In the genomic region with DNA sequence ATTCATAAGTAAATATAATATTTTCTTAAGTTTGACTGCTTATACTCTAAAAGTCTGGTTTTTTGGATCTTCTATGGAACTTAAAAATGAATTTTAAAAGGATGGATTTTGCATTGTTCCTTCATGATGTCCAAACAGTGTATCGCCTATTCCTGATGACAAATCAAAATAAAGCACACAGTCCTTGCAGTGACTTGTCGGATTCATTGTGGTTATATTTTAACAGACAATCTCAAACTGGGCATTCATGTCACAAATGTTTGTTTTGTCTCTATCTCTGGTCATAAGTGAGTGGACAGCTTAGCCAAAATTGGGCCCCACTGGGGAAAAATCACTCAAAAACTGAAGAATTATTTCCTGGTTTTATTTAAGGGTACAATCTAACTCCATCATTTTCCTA, we compare ENCODE assay signal across 1 cellular context.
TF ChIP-seq lines count a peak whose summit lies in the region.

No MANE protein-coding gene starts in this region.

TF ChIP-seq in HepG2, 621 proteins besides CTCF, POLR2A, EP300 and RAD21 (continued from another document and continues in another):
- TF ChIP-seq, protein P1, sequence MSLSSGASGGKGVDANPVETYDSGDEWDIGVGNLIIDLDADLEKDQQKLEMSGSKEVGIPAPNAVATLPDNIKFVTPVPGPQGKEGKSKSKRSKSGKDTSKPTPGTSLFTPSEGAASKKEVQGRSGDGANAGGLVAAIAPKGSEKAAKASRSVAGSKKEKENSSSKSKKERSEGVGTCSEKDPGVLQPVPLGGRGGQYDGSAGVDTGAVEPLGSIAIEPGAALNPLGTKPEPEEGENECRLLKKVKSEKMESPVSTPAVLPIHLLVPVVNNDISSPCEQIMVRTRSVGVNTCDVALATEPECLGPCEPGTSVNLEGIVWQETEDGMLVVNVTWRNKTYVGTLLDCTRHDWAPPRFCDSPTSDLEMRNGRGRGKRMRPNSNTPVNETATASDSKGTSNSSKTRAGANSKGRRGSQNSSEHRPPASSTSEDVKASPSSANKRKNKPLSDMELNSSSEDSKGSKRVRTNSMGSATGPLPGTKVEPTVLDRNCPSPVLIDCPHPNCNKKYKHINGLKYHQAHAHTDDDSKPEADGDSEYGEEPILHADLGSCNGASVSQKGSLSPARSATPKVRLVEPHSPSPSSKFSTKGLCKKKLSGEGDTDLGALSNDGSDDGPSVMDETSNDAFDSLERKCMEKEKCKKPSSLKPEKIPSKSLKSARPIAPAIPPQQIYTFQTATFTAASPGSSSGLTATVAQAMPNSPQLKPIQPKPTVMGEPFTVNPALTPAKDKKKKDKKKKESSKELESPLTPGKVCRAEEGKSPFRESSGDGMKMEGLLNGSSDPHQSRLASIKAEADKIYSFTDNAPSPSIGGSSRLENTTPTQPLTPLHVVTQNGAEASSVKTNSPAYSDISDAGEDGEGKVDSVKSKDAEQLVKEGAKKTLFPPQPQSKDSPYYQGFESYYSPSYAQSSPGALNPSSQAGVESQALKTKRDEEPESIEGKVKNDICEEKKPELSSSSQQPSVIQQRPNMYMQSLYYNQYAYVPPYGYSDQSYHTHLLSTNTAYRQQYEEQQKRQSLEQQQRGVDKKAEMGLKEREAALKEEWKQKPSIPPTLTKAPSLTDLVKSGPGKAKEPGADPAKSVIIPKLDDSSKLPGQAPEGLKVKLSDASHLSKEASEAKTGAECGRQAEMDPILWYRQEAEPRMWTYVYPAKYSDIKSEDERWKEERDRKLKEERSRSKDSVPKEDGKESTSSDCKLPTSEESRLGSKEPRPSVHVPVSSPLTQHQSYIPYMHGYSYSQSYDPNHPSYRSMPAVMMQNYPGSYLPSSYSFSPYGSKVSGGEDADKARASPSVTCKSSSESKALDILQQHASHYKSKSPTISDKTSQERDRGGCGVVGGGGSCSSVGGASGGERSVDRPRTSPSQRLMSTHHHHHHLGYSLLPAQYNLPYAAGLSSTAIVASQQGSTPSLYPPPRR (CRISPR knock-in tag; IDR thresholded peaks at IDR 0.05; ENCODE audit: borderline replicate concordance), result no peak
- TF ChIP-seq, protein P2, sequence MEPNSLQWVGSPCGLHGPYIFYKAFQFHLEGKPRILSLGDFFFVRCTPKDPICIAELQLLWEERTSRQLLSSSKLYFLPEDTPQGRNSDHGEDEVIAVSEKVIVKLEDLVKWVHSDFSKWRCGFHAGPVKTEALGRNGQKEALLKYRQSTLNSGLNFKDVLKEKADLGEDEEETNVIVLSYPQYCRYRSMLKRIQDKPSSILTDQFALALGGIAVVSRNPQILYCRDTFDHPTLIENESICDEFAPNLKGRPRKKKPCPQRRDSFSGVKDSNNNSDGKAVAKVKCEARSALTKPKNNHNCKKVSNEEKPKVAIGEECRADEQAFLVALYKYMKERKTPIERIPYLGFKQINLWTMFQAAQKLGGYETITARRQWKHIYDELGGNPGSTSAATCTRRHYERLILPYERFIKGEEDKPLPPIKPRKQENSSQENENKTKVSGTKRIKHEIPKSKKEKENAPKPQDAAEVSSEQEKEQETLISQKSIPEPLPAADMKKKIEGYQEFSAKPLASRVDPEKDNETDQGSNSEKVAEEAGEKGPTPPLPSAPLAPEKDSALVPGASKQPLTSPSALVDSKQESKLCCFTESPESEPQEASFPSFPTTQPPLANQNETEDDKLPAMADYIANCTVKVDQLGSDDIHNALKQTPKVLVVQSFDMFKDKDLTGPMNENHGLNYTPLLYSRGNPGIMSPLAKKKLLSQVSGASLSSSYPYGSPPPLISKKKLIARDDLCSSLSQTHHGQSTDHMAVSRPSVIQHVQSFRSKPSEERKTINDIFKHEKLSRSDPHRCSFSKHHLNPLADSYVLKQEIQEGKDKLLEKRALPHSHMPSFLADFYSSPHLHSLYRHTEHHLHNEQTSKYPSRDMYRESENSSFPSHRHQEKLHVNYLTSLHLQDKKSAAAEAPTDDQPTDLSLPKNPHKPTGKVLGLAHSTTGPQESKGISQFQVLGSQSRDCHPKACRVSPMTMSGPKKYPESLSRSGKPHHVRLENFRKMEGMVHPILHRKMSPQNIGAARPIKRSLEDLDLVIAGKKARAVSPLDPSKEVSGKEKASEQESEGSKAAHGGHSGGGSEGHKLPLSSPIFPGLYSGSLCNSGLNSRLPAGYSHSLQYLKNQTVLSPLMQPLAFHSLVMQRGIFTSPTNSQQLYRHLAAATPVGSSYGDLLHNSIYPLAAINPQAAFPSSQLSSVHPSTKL (CRISPR knock-in tag; IDR thresholded peaks at IDR 0.05), result 0 out of 2 replicates have a peak, but pooled peaks have one; percentile 17
- TF ChIP-seq TCF12 (IDR thresholded peaks at IDR 0.05) (no peak), TCF12 (CRISPR knock-in tag; IDR thresholded peaks at IDR 0.05) (no peak), ZNF839 (CRISPR knock-in tag; IDR thresholded peaks at IDR 0.05; ENCODE audit: borderline replicate concordance) (no peak), ZNF180 (CRISPR knock-in tag; IDR thresholded peaks at IDR 0.05; ENCODE audit: borderline replicate concordance, low read depth) (no peak), ZBTB7A (CRISPR knock-in tag; IDR thresholded peaks at IDR 0.05) (no peak), NFYB (CRISPR knock-in tag; IDR thresholded peaks at IDR 0.05) (no peak), ZNF83 (CRISPR knock-in tag; IDR thresholded peaks at IDR 0.05; ENCODE audit: borderline replicate concordance) (no peak), ZSCAN12 (CRISPR knock-in tag; IDR thresholded peaks at IDR 0.05) (no peak), HMG20A (CRISPR knock-in tag; IDR thresholded peaks at IDR 0.05; ENCODE audit: borderline replicate concordance) (peak; percentile 40; the same call in 1 of the 2 replicates), MAFK (conservative IDR thresholded peaks at IDR 0.05 in 1 of 2, IDR thresholded peaks at IDR 0.05 in 1 of 2; ENCODE audit: low read length in 2 of 2) (0 out of 4 replicates have a peak, but pooled peaks of 1 of the 2 experiments have one; percentile 2), ZNF3 (CRISPR knock-in tag; IDR thresholded peaks at IDR 0.05) (no peak), BRD4 (CRISPR knock-in tag; IDR thresholded peaks at IDR 0.05) (no peak), CREM (IDR thresholded peaks at IDR 0.05) (no peak), CREM (CRISPR knock-in tag; IDR thresholded peaks at IDR 0.05) (no peak), ZNF329 (CRISPR knock-in tag; IDR thresholded peaks at IDR 0.05; ENCODE audit: low read depth) (no peak), ZC3H4 (CRISPR knock-in tag; IDR thresholded peaks at IDR 0.05; ENCODE audit: borderline replicate concordance) (no peak), LCORL (IDR thresholded peaks at IDR 0.05) (no peak), LCORL (CRISPR knock-in tag; IDR thresholded peaks at IDR 0.05) (0 out of 2 replicates have a peak, but pooled peaks have one; percentile 25), FLYWCH1 (CRISPR knock-in tag; IDR thresholded peaks at IDR 0.05) (no peak)
- TF ChIP-seq, protein P3, sequence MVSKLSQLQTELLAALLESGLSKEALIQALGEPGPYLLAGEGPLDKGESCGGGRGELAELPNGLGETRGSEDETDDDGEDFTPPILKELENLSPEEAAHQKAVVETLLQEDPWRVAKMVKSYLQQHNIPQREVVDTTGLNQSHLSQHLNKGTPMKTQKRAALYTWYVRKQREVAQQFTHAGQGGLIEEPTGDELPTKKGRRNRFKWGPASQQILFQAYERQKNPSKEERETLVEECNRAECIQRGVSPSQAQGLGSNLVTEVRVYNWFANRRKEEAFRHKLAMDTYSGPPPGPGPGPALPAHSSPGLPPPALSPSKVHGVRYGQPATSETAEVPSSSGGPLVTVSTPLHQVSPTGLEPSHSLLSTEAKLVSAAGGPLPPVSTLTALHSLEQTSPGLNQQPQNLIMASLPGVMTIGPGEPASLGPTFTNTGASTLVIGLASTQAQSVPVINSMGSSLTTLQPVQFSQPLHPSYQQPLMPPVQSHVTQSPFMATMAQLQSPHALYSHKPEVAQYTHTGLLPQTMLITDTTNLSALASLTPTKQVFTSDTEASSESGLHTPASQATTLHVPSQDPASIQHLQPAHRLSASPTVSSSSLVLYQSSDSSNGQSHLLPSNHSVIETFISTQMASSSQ (IDR thresholded peaks at IDR 0.05; ENCODE audit: low read depth), result peak; percentile 40; the same call in 1 of the 2 replicates
- TF ChIP-seq, protein P3 (CRISPR knock-in tag; IDR thresholded peaks at IDR 0.05; ENCODE audit: borderline replicate concordance), result peak; percentile 30; the same call in 1 of the 2 replicates
- TF ChIP-seq, protein P4, sequence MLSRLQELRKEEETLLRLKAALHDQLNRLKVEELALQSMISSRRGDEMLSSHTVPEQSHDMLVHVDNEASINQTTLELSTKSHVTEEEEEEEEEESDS (CRISPR knock-in tag; IDR thresholded peaks at IDR 0.05; ENCODE audit: borderline replicate concordance), result no peak
- TF ChIP-seq, protein P5, sequence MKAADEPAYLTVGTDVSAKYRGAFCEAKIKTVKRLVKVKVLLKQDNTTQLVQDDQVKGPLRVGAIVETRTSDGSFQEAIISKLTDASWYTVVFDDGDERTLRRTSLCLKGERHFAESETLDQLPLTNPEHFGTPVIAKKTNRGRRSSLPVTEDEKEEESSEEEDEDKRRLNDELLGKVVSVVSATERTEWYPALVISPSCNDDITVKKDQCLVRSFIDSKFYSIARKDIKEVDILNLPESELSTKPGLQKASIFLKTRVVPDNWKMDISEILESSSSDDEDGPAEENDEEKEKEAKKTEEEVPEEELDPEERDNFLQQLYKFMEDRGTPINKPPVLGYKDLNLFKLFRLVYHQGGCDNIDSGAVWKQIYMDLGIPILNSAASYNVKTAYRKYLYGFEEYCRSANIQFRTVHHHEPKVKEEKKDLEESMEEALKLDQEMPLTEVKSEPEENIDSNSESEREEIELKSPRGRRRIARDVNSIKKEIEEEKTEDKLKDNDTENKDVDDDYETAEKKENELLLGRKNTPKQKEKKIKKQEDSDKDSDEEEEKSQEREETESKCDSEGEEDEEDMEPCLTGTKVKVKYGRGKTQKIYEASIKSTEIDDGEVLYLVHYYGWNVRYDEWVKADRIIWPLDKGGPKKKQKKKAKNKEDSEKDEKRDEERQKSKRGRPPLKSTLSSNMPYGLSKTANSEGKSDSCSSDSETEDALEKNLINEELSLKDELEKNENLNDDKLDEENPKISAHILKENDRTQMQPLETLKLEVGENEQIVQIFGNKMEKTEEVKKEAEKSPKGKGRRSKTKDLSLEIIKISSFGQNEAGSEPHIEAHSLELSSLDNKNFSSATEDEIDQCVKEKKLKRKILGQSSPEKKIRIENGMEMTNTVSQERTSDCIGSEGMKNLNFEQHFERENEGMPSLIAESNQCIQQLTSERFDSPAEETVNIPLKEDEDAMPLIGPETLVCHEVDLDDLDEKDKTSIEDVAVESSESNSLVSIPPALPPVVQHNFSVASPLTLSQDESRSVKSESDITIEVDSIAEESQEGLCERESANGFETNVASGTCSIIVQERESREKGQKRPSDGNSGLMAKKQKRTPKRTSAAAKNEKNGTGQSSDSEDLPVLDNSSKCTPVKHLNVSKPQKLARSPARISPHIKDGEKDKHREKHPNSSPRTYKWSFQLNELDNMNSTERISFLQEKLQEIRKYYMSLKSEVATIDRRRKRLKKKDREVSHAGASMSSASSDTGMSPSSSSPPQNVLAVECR (CRISPR knock-in tag; IDR thresholded peaks at IDR 0.05; ENCODE audit: borderline replicate concordance), result no peak
- TF ChIP-seq, protein P6, sequence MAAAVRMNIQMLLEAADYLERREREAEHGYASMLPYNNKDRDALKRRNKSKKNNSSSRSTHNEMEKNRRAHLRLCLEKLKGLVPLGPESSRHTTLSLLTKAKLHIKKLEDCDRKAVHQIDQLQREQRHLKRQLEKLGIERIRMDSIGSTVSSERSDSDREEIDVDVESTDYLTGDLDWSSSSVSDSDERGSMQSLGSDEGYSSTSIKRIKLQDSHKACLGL (CRISPR knock-in tag; IDR thresholded peaks at IDR 0.05), result no peak
- TF ChIP-seq, protein P7, sequence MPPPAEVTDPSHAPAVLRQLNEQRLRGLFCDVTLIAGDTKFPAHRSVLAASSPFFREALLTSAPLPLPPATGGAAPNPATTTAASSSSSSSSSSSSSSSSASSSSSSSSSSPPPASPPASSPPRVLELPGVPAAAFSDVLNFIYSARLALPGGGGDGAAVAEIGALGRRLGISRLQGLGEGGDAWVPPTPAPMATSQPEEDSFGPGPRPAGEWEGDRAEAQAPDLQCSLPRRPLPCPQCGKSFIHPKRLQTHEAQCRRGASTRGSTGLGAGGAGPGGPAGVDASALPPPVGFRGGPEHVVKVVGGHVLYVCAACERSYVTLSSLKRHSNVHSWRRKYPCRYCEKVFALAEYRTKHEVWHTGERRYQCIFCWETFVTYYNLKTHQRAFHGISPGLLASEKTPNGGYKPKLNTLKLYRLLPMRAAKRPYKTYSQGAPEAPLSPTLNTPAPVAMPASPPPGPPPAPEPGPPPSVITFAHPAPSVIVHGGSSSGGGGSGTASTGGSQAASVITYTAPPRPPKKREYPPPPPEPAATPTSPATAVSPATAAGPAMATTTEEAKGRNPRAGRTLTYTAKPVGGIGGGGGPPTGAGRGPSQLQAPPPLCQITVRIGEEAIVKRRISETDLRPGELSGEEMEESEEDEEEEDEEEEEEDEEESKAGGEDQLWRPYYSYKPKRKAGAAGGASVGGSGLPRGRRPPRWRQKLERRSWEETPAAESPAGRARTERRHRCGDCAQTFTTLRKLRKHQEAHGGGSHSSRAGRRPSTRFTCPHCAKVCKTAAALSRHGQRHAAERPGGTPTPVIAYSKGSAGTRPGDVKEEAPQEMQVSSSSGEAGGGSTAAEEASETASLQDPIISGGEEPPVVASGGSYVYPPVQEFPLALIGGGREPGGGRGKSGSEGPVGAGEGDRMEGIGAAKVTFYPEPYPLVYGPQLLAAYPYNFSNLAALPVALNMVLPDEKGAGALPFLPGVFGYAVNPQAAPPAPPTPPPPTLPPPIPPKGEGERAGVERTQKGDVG (CRISPR knock-in tag; IDR thresholded peaks at IDR 0.05; ENCODE audit: borderline replicate concordance), result no peak
- TF ChIP-seq, protein P8, sequence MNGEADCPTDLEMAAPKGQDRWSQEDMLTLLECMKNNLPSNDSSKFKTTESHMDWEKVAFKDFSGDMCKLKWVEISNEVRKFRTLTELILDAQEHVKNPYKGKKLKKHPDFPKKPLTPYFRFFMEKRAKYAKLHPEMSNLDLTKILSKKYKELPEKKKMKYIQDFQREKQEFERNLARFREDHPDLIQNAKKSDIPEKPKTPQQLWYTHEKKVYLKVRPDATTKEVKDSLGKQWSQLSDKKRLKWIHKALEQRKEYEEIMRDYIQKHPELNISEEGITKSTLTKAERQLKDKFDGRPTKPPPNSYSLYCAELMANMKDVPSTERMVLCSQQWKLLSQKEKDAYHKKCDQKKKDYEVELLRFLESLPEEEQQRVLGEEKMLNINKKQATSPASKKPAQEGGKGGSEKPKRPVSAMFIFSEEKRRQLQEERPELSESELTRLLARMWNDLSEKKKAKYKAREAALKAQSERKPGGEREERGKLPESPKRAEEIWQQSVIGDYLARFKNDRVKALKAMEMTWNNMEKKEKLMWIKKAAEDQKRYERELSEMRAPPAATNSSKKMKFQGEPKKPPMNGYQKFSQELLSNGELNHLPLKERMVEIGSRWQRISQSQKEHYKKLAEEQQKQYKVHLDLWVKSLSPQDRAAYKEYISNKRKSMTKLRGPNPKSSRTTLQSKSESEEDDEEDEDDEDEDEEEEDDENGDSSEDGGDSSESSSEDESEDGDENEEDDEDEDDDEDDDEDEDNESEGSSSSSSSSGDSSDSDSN (CRISPR knock-in tag; IDR thresholded peaks at IDR 0.05), result no peak
